In the genomic region with DNA sequence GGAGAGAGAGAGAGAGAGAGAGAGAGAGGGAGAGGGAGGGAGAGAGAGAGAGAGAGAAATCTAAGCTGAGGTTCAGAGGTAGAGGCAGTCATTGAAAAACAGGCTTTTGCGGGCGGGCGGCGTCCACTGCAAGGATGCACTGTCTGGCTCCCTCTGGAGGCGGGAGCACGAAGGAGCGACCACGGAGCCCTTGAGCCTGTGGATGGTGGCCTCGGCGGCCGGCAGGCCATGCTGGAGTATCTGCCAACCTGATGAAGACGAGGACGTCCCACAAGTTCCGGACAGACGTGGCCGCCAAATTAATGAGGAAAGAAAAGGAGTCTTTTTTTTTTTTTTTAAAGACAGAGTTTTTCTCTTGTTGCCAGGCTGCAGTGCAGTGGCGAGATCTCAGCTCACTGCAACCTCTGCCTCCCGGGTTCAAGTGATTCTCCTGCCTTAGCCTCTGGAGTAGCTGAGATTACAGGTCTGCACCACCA, we compare ENCODE assay signal across 8 cellular contexts. TPM values are rescaled to one million over a fixed set of nuclear protein-coding genes. Genes with fewer than 3 reads are reported as not detected.
DNase-seq lines count a peak whose midpoint lies in the region; ATAC-seq, FAIRE-seq and TF ChIP-seq lines count a peak whose summit lies in the region.

No MANE protein-coding gene starts in this region.

- DNase-seq in D721Med (ENCODE audit: insufficient read length, low spot score) (peak; percentile 50), NAMALWA (ENCODE audit: low spot score) (peak; percentile 80), SW480 (ENCODE audit: low spot score) (peak; percentile 77), cardiac septum (ENCODE audit: low spot score) (peak; percentile 95), prostate gland (ENCODE audit: low spot score) (peak; percentile 85), urothelium cell line (ENCODE audit: low spot score) (peak; percentile 81)
- peak; percentile 79 for DNase-seq in activated naive CD8-positive, alpha-beta T cell treated with anti-CD3 and anti-CD28 coated beads for 36 hours

- no peak for TF ChIP-seq POLR2A in prostate gland (IDR thresholded peaks at IDR 0.05)

- H3K4me1 Mint-ChIP-seq in activated naive CD8-positive, alpha-beta T cell treated with anti-CD3 and anti-CD28 coated beads for 36 hours: peaks cover 10% of the 10 kb centered on the region

- TF ChIP-seq CTCF in D721Med (IDR thresholded peaks at IDR 0.05; ENCODE audit: insufficient read depth, missing control alignments) (peak; percentile 82), prostate gland (IDR thresholded peaks at IDR 0.05) (peak; percentile 47 to 82 (median 76))

- FAIRE-seq in D721Med (lab: Jason Lieb, UNC) (no peak), urothelium cell line (lab: Jason Lieb, UNC) (no peak)

- peak; percentile 41 for ATAC-seq in GM21786 (IDR thresholded peaks at IDR 0.05; ENCODE audit: unreplicated experiment)

- peaks cover 5% of the 10 kb centered on the region for H3K36me3 Mint-ChIP-seq in activated naive CD8-positive, alpha-beta T cell treated with anti-CD3 and anti-CD28 coated beads for 36 hours

- no peaks in the 10 kb centered on the region for H3K27me3 ChIP-seq in prostate gland (replicated peaks; ENCODE audit: insufficient read depth)

- no peaks in the 10 kb centered on the region for H3K9me3 ChIP-seq in prostate gland

- 11% methylated on average over 18 of the region's 18 CpGs for WGBS in prostate gland

- H3K27ac Mint-ChIP-seq in activated naive CD8-positive, alpha-beta T cell treated with anti-CD3 and anti-CD28 coated beads for 36 hours: no peak overlapping the region

- peak overlapping the region; percentile 51 to 52 for H3K27ac ChIP-seq in prostate gland

- intact Hi-C loops in cardiac septum (cut with DNase I): no loop called here
- intact Hi-C loops in prostate gland (cut with DNase I): loop anchor here (5.0 kb wide), 2 partner anchors 103 to 243 kb away; a partner anchor contains a TSS

- H3K9me3 Mint-ChIP-seq in activated naive CD8-positive, alpha-beta T cell treated with anti-CD3 and anti-CD28 coated beads for 36 hours: peaks cover 2% of the 10 kb centered on the region

- H3K4me3 ChIP-seq in prostate gland: no peak overlapping the region

- no peaks in the 10 kb centered on the region for H3K36me3 ChIP-seq in prostate gland

- H3K4me1 ChIP-seq in prostate gland (replicated peaks): no peaks in the 10 kb centered on the region

- H3K4me3 Mint-ChIP-seq in activated naive CD8-positive, alpha-beta T cell treated with anti-CD3 and anti-CD28 coated beads for 36 hours: no peak overlapping the region

- H3K27me3 Mint-ChIP-seq in activated naive CD8-positive, alpha-beta T cell treated with anti-CD3 and anti-CD28 coated beads for 36 hours: peaks cover 2% of the 10 kb centered on the region

RNA-seq across cellular contexts. Expression of a gene that starts 2.2 kb away (rescaled TPM):
- total RNA-seq in activated naive CD8-positive, alpha-beta T cell treated with anti-CD3 and anti-CD28 coated beads for 36 hours: 10 to 100 TPM; 10.8 to 13.3 TPM
- total RNA-seq in cardiac septum (2.9 TPM), prostate gland (10 to 100 TPM; 12.9 to 21.7 TPM)

RNA-seq across cellular contexts. Expression of a gene that starts 34.5 kb away (rescaled TPM):
- 100 to 1,000 TPM; 114 to 123 TPM for total RNA-seq in activated naive CD8-positive, alpha-beta T cell treated with anti-CD3 and anti-CD28 coated beads for 36 hours
- total RNA-seq in cardiac septum (35.1 TPM), prostate gland (10 to 100 TPM; 21.3 to 33.0 TPM)

RNA-seq across cellular contexts. Expression of a gene that starts 34.5 kb away (rescaled TPM):
- total RNA-seq in activated naive CD8-positive, alpha-beta T cell treated with anti-CD3 and anti-CD28 coated beads for 36 hours: 10 to 100 TPM; 94.1 to 99.3 TPM
- total RNA-seq in cardiac septum (44.2 TPM), prostate gland (10 to 100 TPM; 32.2 to 50.1 TPM)

RNA-seq across cellular contexts. Expression of a gene that starts 34.8 kb away (rescaled TPM):
- total RNA-seq in activated naive CD8-positive, alpha-beta T cell treated with anti-CD3 and anti-CD28 coated beads for 36 hours: 10 to 100 TPM; 27.7 to 28.8 TPM
- total RNA-seq in cardiac septum (22.0 TPM), prostate gland (10 to 100 TPM; 28.8 to 29.5 TPM)
